In the genomic region with DNA sequence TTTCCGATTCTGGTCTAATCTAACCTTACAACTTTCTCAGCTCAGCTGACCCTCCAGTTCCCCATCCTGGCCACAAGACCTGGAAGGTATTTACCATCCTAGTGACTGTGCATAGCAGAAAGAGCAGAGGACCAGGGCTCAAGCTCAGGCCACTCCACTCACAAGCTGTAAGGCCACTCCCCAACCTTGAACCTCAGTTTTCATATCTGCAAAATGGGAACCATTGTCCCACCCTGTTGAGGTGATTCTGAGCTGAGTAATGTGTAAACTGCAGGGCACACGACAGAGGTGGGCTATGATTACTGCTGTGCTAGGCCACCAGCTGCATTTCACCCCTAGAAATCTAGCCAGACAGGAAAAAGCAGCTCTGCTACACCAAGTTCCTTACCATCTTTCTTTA, we compare ENCODE assay signal across 6 cellular contexts. TPM values are rescaled to one million over a fixed set of nuclear protein-coding genes. Genes with fewer than 3 reads are reported as not detected.
"Had no signal": no experiment of that assay in that cellular context is flagged by ENCODE, and none has a peak within 500 bp of the region (broad histone marks: within the 10 kb centered on the region; RNA-seq: fewer than 3 reads in every experiment).

No MANE protein-coding gene starts in this region.

- ATAC-seq: GM23338, HCT116 had no signal

- H3K9me3 ChIP-seq: HAP-1 had no signal

- H3K4me1 ChIP-seq: HAP-1 had no signal

- H3K4me2 ChIP-seq: GM23338 had no signal

- DNase-seq: H7, HFFc6 had no signal

- H3K4me3 ChIP-seq: GM23338, HAP-1 had no signal

- H3K36me3 ChIP-seq: HAP-1 had no signal

- H2AFZ ChIP-seq: GM23338 had no signal

RNA-seq across cellular contexts. Expression of a gene that starts 21.7 kb away (rescaled TPM):
- total RNA-seq: H7, HT-29 had no signal

RNA-seq across cellular contexts. Expression of a gene that starts 59.2 kb away (rescaled TPM):
- total RNA-seq: HT-29 had no signal
